Comparison of ENCODE assay signal across 1 cellular context in genomic region chr14:92323031-92323915, GRCh38.
TF ChIP-seq lines count a peak whose summit lies in the region.

SLC24A4 (plus strand) TSS chr14:92323165; CDS start chr14:92323831, 666 bp downstream.

TF ChIP-seq in H1, 55 proteins besides CTCF, POLR2A, EP300 and RAD21 (continued from another document):
- TF ChIP-seq USF2 (IDR thresholded peaks at IDR 0.05; ENCODE audit: low read length): no peak
- TF ChIP-seq TBP (IDR thresholded peaks at IDR 0.05; ENCODE audit: low read depth, low read length): no peak
- no peak for TF ChIP-seq CHD2 (IDR thresholded peaks at IDR 0.05; ENCODE audit: low read length)
- TF ChIP-seq RNF2 (IDR thresholded peaks at IDR 0.05; ENCODE audit: borderline replicate concordance, low read depth, low read length, missing control alignments, poor library complexity, severe bottlenecking): no peak
- peak; percentile 32 for TF ChIP-seq ASH2L (IDR thresholded peaks at IDR 0.05; ENCODE audit: low read length)
- no peak for TF ChIP-seq SP2 (IDR thresholded peaks at IDR 0.05; ENCODE audit: low read length)
- no peak for TF ChIP-seq JUN (IDR thresholded peaks at IDR 0.05; ENCODE audit: low read depth, low read length)
- TF ChIP-seq KDM5A (IDR thresholded peaks at IDR 0.05; ENCODE audit: low read length): no peak
- TF ChIP-seq KDM4A (IDR thresholded peaks at IDR 0.05; ENCODE audit: low read depth, low read length, severe bottlenecking): peak; percentile 95
- TF ChIP-seq FOSL1 (IDR thresholded peaks at IDR 0.05; ENCODE audit: insufficient read depth, low read depth, low read length): no peak
- no peak for TF ChIP-seq RFX5 (IDR thresholded peaks at IDR 0.05; ENCODE audit: borderline replicate concordance, low read depth, low read length)
- TF ChIP-seq BRCA1 (IDR thresholded peaks at IDR 0.05; ENCODE audit: low read depth, low read length): no peak
- TF ChIP-seq MAFK (IDR thresholded peaks at IDR 0.05; ENCODE audit: low read depth, low read length): no peak
- TF ChIP-seq BACH1 (IDR thresholded peaks at IDR 0.05; ENCODE audit: low read length): no peak
- peak; percentile 93 for TF ChIP-seq EZH2 (IDR thresholded peaks at IDR 0.05; ENCODE audit: low read depth, low read length, severe bottlenecking)
- TF ChIP-seq ATF3 (IDR thresholded peaks at IDR 0.05; ENCODE audit: insufficient read depth, low read depth, low read length): no peak
- TF ChIP-seq HDAC6 (IDR thresholded peaks at IDR 0.05; ENCODE audit: low read depth, low read length): no peak
- TF ChIP-seq CHD7 (IDR thresholded peaks at IDR 0.05; ENCODE audit: insufficient replicate concordance, low read length): no peak
- no peak; a peak in 1 of 4 replicates for TF ChIP-seq HDAC2 (IDR thresholded peaks at IDR 0.05; ENCODE audit: borderline replicate concordance in 1 of 2, low read depth in 2 of 2, low read length in 2 of 2)
- no peak for TF ChIP-seq TAF7 (optimal IDR thresholded peaks at IDR 0.05; ENCODE audit: borderline replicate concordance, low read depth, low read length)
- TF ChIP-seq GABPA (IDR thresholded peaks at IDR 0.05; ENCODE audit: borderline replicate concordance, insufficient read depth, low read length): 0 out of 2 replicates have a peak, but pooled peaks have one; percentile 7
- no peak for TF ChIP-seq ATF2 (IDR thresholded peaks at IDR 0.05; ENCODE audit: low read length)
- TF ChIP-seq E2F6 (IDR thresholded peaks at IDR 0.05): peak; percentile 75
- no peak for TF ChIP-seq EGR1 (IDR thresholded peaks at IDR 0.05; ENCODE audit: borderline replicate concordance, low read depth, low read length)
- TF ChIP-seq SAP30 (IDR thresholded peaks at IDR 0.05; ENCODE audit: insufficient read depth, insufficient replicate concordance, low read length): no peak
TF ChIP-seq in H1: peak in this region for 8.
